ENCODE assay signal across 12 cellular contexts in genomic region chr15:68896178-68896577, GRCh38. TPM values are rescaled to one million over a fixed set of nuclear protein-coding genes. Genes with fewer than 3 reads are reported as not detected.
"Had no signal": no experiment of that assay in that cellular context is flagged by ENCODE, and none has a peak within 500 bp of the region (broad histone marks: within the 10 kb centered on the region; RNA-seq: fewer than 3 reads in every experiment).

No MANE protein-coding gene starts in this region.

- H3K4me1 ChIP-seq: HAP-1 had no signal

- H3K4me3 Mint-ChIP-seq: GM23338, H9, HFFc6 had no signal

- H3K9me3 ChIP-seq: HAP-1 had no signal

- ATAC-seq: GM23338, HCT116 had no signal

- H3K9me3 Mint-ChIP-seq: GM23338, H9, HFFc6 had no signal

- H3K27ac Mint-ChIP-seq: GM23338, H9, HFFc6 had no signal

- DNase-seq: GM23248, GOT3, H7, H9, HCEC 1CT, HFFc6 had no signal

- H3K36me3 ChIP-seq: HAP-1 had no signal

- H3K27ac ChIP-seq: GM23248 had no signal

- H3K4me1 Mint-ChIP-seq: GM23338, H9 had no signal

- H3K4me3 ChIP-seq: GM23248, GM23338, HAP-1 had no signal

- FAIRE-seq: H1, H54 had no signal

RNA-seq across cellular contexts. Expression of gene SPESP1, which starts 34.1 kb away (rescaled TPM):
- total RNA-seq: GM23338, H1, H4, H9 had no signal
- polyA plus RNA-seq: GM23338, H1 had no signal
